Comparison of ENCODE assay signal across 12 cellular contexts in the genomic region with DNA sequence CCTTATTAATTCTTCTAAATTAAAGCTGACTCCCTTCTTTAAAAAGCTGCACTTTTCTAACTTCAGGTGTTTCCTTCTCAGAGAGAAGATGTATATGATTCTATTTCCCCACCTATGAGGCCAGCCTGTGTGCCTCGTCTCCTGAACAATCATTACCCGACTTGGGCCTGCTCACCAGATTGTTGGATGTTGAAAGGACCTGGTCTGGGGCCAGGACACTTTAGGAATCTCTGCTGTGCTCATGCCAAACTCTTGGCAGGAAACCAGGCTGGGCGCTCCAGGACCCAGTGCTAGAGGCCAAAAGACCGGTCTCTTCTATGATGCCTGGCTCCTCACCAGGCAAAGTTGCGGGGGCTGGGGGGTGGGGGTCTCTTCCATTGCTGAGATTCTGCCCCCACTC. TPM values are rescaled to one million over a fixed set of nuclear protein-coding genes. Genes with fewer than 3 reads are reported as not detected.
DNase-seq lines count a peak whose midpoint lies in the region; ATAC-seq and TF ChIP-seq lines count a peak whose summit lies in the region.
"Had no signal": no experiment of that assay in that cellular context is flagged by ENCODE, and none has a peak within 500 bp of the region (broad histone marks: within the 10 kb centered on the region; RNA-seq: fewer than 3 reads in every experiment).

No MANE protein-coding gene starts in this region.

- DNase-seq in GM03348 (ENCODE audit: low spot score) (peak; percentile 63), amygdala (lab: John Stamatoyannopoulos, UW) (peak in 52 of 56 donors; percentile 3 to 82 (median 45)), heart right ventricle (peak; percentile 72 to 84), putamen (ENCODE audit: low spot score) (peak; percentile 73)
- no peak for DNase-seq in activated CD4-positive, alpha-beta memory T cell treated with anti-CD3 and anti-CD28 coated beads for 36 hours
- DNase-seq: NCI-H524, T-helper 17 cell had no signal

- no peaks in the 10 kb centered on the region for H3K36me3 Mint-ChIP-seq in activated CD4-positive, alpha-beta memory T cell treated with anti-CD3 and anti-CD28 coated beads for 36 hours

- no peaks in the 10 kb centered on the region for H3K27me3 Mint-ChIP-seq in activated CD4-positive, alpha-beta memory T cell treated with anti-CD3 and anti-CD28 coated beads for 36 hours
- H3K27me3 Mint-ChIP-seq: T-helper 17 cell had no signal

- H3K4me1 ChIP-seq in heart right ventricle: peaks cover 0 to 12% (median 4%) of the 10 kb centered on the region in 9 donors

- no peak for TF ChIP-seq CTCF in heart right ventricle (IDR thresholded peaks at IDR 0.05)

- H3K9me3 Mint-ChIP-seq in activated CD4-positive, alpha-beta memory T cell treated with anti-CD3 and anti-CD28 coated beads for 36 hours: no peaks in the 10 kb centered on the region

- H3K4me3 Mint-ChIP-seq in activated CD4-positive, alpha-beta memory T cell treated with anti-CD3 and anti-CD28 coated beads for 36 hours: no peak overlapping the region
- H3K4me3 Mint-ChIP-seq: T-helper 17 cell had no signal

- POLR2A ChIA-PET in activated CD4-positive, alpha-beta memory T cell treated with anti-CD3 and anti-CD28 coated beads for 36 hours (lab: Charles Lee): no interaction called here

- CTCF ChIA-PET in activated CD4-positive, alpha-beta memory T cell treated with anti-CD3 and anti-CD28 coated beads for 36 hours (lab: Charles Lee): no interaction called here

- ATAC-seq in heart right ventricle: peak; percentile 80 to 100 (median 96)
- ATAC-seq in GM19023 (IDR thresholded peaks at IDR 0.05; ENCODE audit: unreplicated experiment): no peak
- ATAC-seq in HG02885 (IDR thresholded peaks at IDR 0.05; ENCODE audit: poor library complexity, unreplicated experiment): no peak
- no peak for ATAC-seq in GM18867 (IDR thresholded peaks at IDR 0.05; ENCODE audit: unreplicated experiment)
- ATAC-seq: T-helper 17 cell had no signal

- no peak overlapping the region for H3K4me3 ChIP-seq in heart right ventricle
- H3K4me3 ChIP-seq: tibial nerve had no signal

- no peaks in the 10 kb centered on the region for H3K36me3 ChIP-seq in heart right ventricle
- H3K36me3 ChIP-seq: tibial nerve had no signal

- H3K9me3 ChIP-seq in heart right ventricle: no peaks in the 10 kb centered on the region
- H3K9me3 ChIP-seq: tibial nerve had no signal

- WGBS in heart right ventricle, 2 donors: 8 to 21% methylated on average over 5 of the region's 5 CpGs

- H3K27ac Mint-ChIP-seq in activated CD4-positive, alpha-beta memory T cell treated with anti-CD3 and anti-CD28 coated beads for 36 hours: no peak overlapping the region
- H3K27ac Mint-ChIP-seq: T-helper 17 cell had no signal

- H3K4me1 Mint-ChIP-seq in activated CD4-positive, alpha-beta memory T cell treated with anti-CD3 and anti-CD28 coated beads for 36 hours (ENCODE audit: low read depth): no peaks in the 10 kb centered on the region

- H3K27ac ChIP-seq in heart right ventricle: peak overlapping the region in 1 of 10 donors; percentile 29

- H3K27me3 ChIP-seq in heart right ventricle: no peaks in the 10 kb centered on the region
- H3K27me3 ChIP-seq: tibial nerve had no signal

- intact Hi-C loops in heart right ventricle (cut with DNase I): no loop called here
- intact Hi-C loops in activated CD4-positive, alpha-beta memory T cell treated with anti-CD3 and anti-CD28 coated beads for 36 hours (cut with micrococcal nuclease): no loop called here

RNA-seq across cellular contexts. Expression of gene LRRC31, which starts 16.9 kb away (rescaled TPM):
- total RNA-seq in heart right ventricle: not detected
- not detected for polyA plus RNA-seq in heart right ventricle
- not detected for total RNA-seq in activated CD4-positive, alpha-beta memory T cell treated with anti-CD3 and anti-CD28 coated beads for 36 hours
- total RNA-seq: lung microvascular endothelial cell, T-helper 17 cell, tibial nerve had no signal

RNA-seq across cellular contexts. Expression of gene SAMD7, which starts 24.7 kb away (rescaled TPM):
- under 1 TPM in 1 of 10 donors, not detected in 9; 0.17 TPM for total RNA-seq in heart right ventricle
- polyA plus RNA-seq in heart right ventricle: not detected
- not detected for total RNA-seq in activated CD4-positive, alpha-beta memory T cell treated with anti-CD3 and anti-CD28 coated beads for 36 hours
- total RNA-seq: lung microvascular endothelial cell, T-helper 17 cell, tibial nerve had no signal

Comparison
In these comparisons a context has a peak if more than half of its experiments do, and no peak if none do; other contexts are left out.
1. ATAC-seq: peak in heart right ventricle (8 of 8); none in GM19023 (single experiment), HG02885 (single experiment) and GM18867 (single experiment).